In the genomic region with DNA sequence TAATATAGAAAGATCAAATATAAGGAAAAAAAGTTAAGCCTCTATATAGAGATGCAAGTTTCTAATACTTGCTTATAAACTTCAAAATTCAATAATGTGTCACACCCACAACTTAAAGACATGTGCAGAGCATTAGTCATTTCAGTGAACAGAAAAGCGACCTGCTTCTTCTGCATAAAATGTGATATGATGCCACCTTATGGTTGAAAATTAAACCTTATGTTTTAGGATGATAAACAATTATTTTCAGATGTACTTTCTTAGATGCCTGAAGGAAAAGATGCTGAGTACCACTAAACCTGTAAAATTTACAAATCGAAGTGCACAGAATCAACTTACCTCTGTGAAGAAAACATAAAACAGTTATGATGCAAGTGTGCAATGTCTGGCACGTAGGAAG, we compare ENCODE assay signal across 8 cellular contexts.
DNase-seq lines count a peak whose midpoint lies in the region; ATAC-seq, FAIRE-seq and TF ChIP-seq lines count a peak whose summit lies in the region.

No MANE protein-coding gene starts in this region.

- ATAC-seq in upper lobe of left lung (ENCODE audit: low FRiP score in 2 of 2), result no peak
- no peak for ATAC-seq in activated naive CD4-positive, alpha-beta T cell treated with anti-CD3 and anti-CD28 coated beads, Interleukin-2, amount 50 U/mL, for 72 hours

- H3K36me3 Mint-ChIP-seq in neural crest cell (ENCODE audit: low read depth), result no peaks in the 10 kb centered on the region
- no peaks in the 10 kb centered on the region for H3K36me3 Mint-ChIP-seq in CD4-positive, alpha-beta memory T cell
- no peaks in the 10 kb centered on the region for H3K36me3 Mint-ChIP-seq in activated naive CD4-positive, alpha-beta T cell treated with anti-CD3 and anti-CD28 coated beads, Interleukin-2, amount 50 U/mL, for 72 hours

- POLR2A ChIA-PET in CD4-positive, alpha-beta memory T cell (lab: Charles Lee; ENCODE audit: partially characterized antibody), result no interaction called here

- H3K27ac ChIP-seq in upper lobe of left lung, result no peak overlapping the region
- H3K27ac ChIP-seq in CD4-positive, alpha-beta memory T cell (ENCODE audit: low read depth, low read length), result no peak overlapping the region

- intact Hi-C loops in CD4-positive, alpha-beta memory T cell (cut with micrococcal nuclease), result no loop called here

- no peaks in the 10 kb centered on the region for H3K9me3 ChIP-seq in upper lobe of left lung
- H3K9me3 ChIP-seq in CD4-positive, alpha-beta memory T cell (ENCODE audit: control insufficient read depth in 1 of 2, low read length in 2 of 2), result no peaks in the 10 kb centered on the region

- peak; percentile 30 for TF ChIP-seq CTCF in cardiac fibroblast (IDR thresholded peaks at IDR 0.05; ENCODE audit: low read depth, low read length)
- TF ChIP-seq CTCF in neural crest cell (conservative IDR thresholded peaks at IDR 0.05), result peak; percentile 70
- TF ChIP-seq CTCF in upper lobe of left lung (IDR thresholded peaks at IDR 0.05), result peak in 3 of 6 experiments; percentile 29 to 35 (median 34)

- H3K4me3 Mint-ChIP-seq in neural crest cell, result no peak overlapping the region
- no peak overlapping the region for H3K4me3 Mint-ChIP-seq in CD4-positive, alpha-beta memory T cell

- WGBS in upper lobe of left lung, 2 donors, result 54 to 58% methylated on average over 3 of the region's 3 CpGs

- no peaks in the 10 kb centered on the region for H3K27me3 ChIP-seq in upper lobe of left lung
- no peaks in the 10 kb centered on the region for H3K27me3 ChIP-seq in CD4-positive, alpha-beta memory T cell (ENCODE audit: insufficient read depth, low read length)

- H3K4me3 ChIP-seq in cardiac fibroblast (replicated peaks in 1 of 2; ENCODE audit: low read depth in 2 of 2, low read length in 2 of 2), result no peak overlapping the region
- H3K4me3 ChIP-seq in upper lobe of left lung, result no peak overlapping the region
- no peak overlapping the region for H3K4me3 ChIP-seq in CD4-positive, alpha-beta memory T cell (ENCODE audit: low read length in 2 of 2)

- H3K4me1 Mint-ChIP-seq in neural crest cell, result no peaks in the 10 kb centered on the region
- H3K4me1 Mint-ChIP-seq in CD4-positive, alpha-beta memory T cell, result no peaks in the 10 kb centered on the region

- no peaks in the 10 kb centered on the region for H3K27me3 Mint-ChIP-seq in neural crest cell (ENCODE audit: low read depth)
- H3K27me3 Mint-ChIP-seq in CD4-positive, alpha-beta memory T cell, result peaks cover 0 to 1% of the 10 kb centered on the region in 2 donors

- FAIRE-seq in H54 (lab: Jason Lieb, UNC), result peak; percentile 67

- no peak for TF ChIP-seq POLR2A in H54 (IDR thresholded peaks at IDR 0.05; ENCODE audit: low read depth, low read length)
- no peak for TF ChIP-seq POLR2A in upper lobe of left lung (IDR thresholded peaks at IDR 0.05)

- TF ChIP-seq EP300 in upper lobe of left lung (IDR thresholded peaks at IDR 0.05), result no peak

- no peak overlapping the region for H3K27ac Mint-ChIP-seq in neural crest cell (ENCODE audit: unreplicated experiment)
- H3K27ac Mint-ChIP-seq in CD4-positive, alpha-beta memory T cell, result no peak overlapping the region
- no peak overlapping the region for H3K27ac Mint-ChIP-seq in activated naive CD4-positive, alpha-beta T cell treated with anti-CD3 and anti-CD28 coated beads, Interleukin-2, amount 50 U/mL, for 72 hours

- peak; percentile 12 for DNase-seq in H54 (ENCODE audit: insufficient read length, low spot score)
- DNase-seq in NCI-H345 (lab: John Stamatoyannopoulos, UW), result peak; percentile 48
- peak; percentile 79 to 82 for DNase-seq in cardiac fibroblast (ENCODE audit: low read depth in 2 of 2)
- no peak for DNase-seq in neural crest cell (ENCODE audit: low read depth, low spot score)
- no peak for DNase-seq in upper lobe of left lung
- no peak for DNase-seq in central memory CD4-positive, alpha-beta T cell
- no peak for DNase-seq in CD4-positive, alpha-beta memory T cell
- no peak for DNase-seq in activated naive CD4-positive, alpha-beta T cell treated with anti-CD3 and anti-CD28 coated beads, Interleukin-2, amount 50 U/mL, for 72 hours (ENCODE audit: low spot score in 2 of 2)

- H3K36me3 ChIP-seq in upper lobe of left lung, result no peaks in the 10 kb centered on the region
- H3K36me3 ChIP-seq in CD4-positive, alpha-beta memory T cell (ENCODE audit: insufficient read depth, low read length), result no peaks in the 10 kb centered on the region

- H3K9me3 Mint-ChIP-seq in neural crest cell, result no peaks in the 10 kb centered on the region
- H3K9me3 Mint-ChIP-seq in CD4-positive, alpha-beta memory T cell, result peaks cover 0 to 2% (median 0%) of the 10 kb centered on the region in 8 donors
- H3K9me3 Mint-ChIP-seq in activated naive CD4-positive, alpha-beta T cell treated with anti-CD3 and anti-CD28 coated beads, Interleukin-2, amount 50 U/mL, for 72 hours, result no peaks in the 10 kb centered on the region

- CTCF ChIA-PET in CD4-positive, alpha-beta memory T cell (lab: Charles Lee; ENCODE audit: partially characterized antibody), result interaction anchor here (0.8 kb wide), 1 partner anchor 46 kb away, joined by 5 read pairs; no protein-coding TSS in a partner anchor

- H3K4me1 ChIP-seq in upper lobe of left lung, result no peaks in the 10 kb centered on the region
- no peaks in the 10 kb centered on the region for H3K4me1 ChIP-seq in CD4-positive, alpha-beta memory T cell (ENCODE audit: insufficient read depth, low read length)

Comparison
In these comparisons a context has a peak if more than half of its experiments do, and no peak if none do; other contexts are left out.
1. DNase-seq: peak in H54 (single experiment), NCI-H345 (single experiment) and cardiac fibroblast (2 of 2); none in neural crest cell (single experiment), upper lobe of left lung (0 of 2), central memory CD4-positive, alpha-beta T cell (single experiment), CD4-positive, alpha-beta memory T cell (0 of 5) and activated naive CD4-positive, alpha-beta T cell treated with anti-CD3 and anti-CD28 coated beads, Interleukin-2, amount 50 U/mL, for 72 hours (0 of 2).